ENCODE assay signal across 16 cellular contexts in genomic region chr20:10255846-10256245, GRCh38.
DNase-seq lines count a peak whose midpoint lies in the region; FAIRE-seq and TF ChIP-seq lines count a peak whose summit lies in the region.
"Had no signal": no experiment of that assay in that cellular context is flagged by ENCODE, and none has a peak within 500 bp of the region (broad histone marks: within the 10 kb centered on the region; RNA-seq: fewer than 3 reads in every experiment).

No MANE protein-coding gene starts in this region.

- FAIRE-seq in D721Med (lab: Jason Lieb, UNC), result no peak
- peak; percentile 5 for FAIRE-seq in islet of Langerhans (lab: Jason Lieb, UNC)
- FAIRE-seq: GM12878, H1, HepG2 had no signal

- H3K9ac ChIP-seq in MM.1S (ENCODE audit: low read length), result no peak overlapping the region
- H3K9ac ChIP-seq: BLaER1 had no signal

- no peak overlapping the region for H3K4me3 ChIP-seq in MM.1S (ENCODE audit: low read length)
- H3K4me3 ChIP-seq: BLaER1, GM12878 had no signal

- H3F3A ChIP-seq in MM.1S (ENCODE audit: insufficient read depth, low read length), result no peaks in the 10 kb centered on the region

- no peaks in the 10 kb centered on the region for H3K79me2 ChIP-seq in MM.1S (ENCODE audit: low read length)

- no peak overlapping the region for H3K27ac ChIP-seq in MM.1S (ENCODE audit: low read length)
- H3K27ac ChIP-seq: 22Rv1, BLaER1 had no signal

- no peak overlapping the region for H2AFZ ChIP-seq in MM.1S (ENCODE audit: low read length)

- H3K4me2 ChIP-seq in MM.1S (ENCODE audit: low read depth, low read length), result no peak overlapping the region
- H3K4me2 ChIP-seq: BLaER1 had no signal

- H3K9me2 ChIP-seq in MM.1S (replicated peaks; ENCODE audit: insufficient read depth, low read length), result no peaks in the 10 kb centered on the region

- H3K9me3 ChIP-seq in MM.1S (replicated peaks; ENCODE audit: insufficient read depth, low read length), result no peaks in the 10 kb centered on the region
- H3K9me3 ChIP-seq: BLaER1 had no signal

- H3K4me1 ChIP-seq in MM.1S (ENCODE audit: low read length), result no peaks in the 10 kb centered on the region

- H3K27me3 ChIP-seq in MM.1S (replicated peaks; ENCODE audit: insufficient read depth, low read length), result no peaks in the 10 kb centered on the region
- H3K27me3 ChIP-seq: BLaER1 had no signal

- DNase-seq in DMS 273 (lab: John Stamatoyannopoulos, UW; ENCODE audit: unreplicated experiment) (peak; percentile 8), DMS 273 treated with DMSO at 0.1 percent for 48 hours (lab: John Stamatoyannopoulos, UW) (no peak), D721Med (ENCODE audit: insufficient read length, low spot score) (peak; percentile 17), NCI-H82 treated with DMSO at 0.1 percent for 48 hours (lab: John Stamatoyannopoulos, UW; ENCODE audit: unreplicated experiment) (peak; percentile 7), MM.1S (no peak)
- DNase-seq in effector CD8-positive, alpha-beta T cell (lab: John Stamatoyannopoulos, UW), result no peak
- DNase-seq: CD4-positive, alpha-beta memory T cell; DMS153; DMS79; H9 had no signal

- H3K36me3 ChIP-seq in MM.1S (replicated peaks; ENCODE audit: insufficient read depth, low read length), result no peaks in the 10 kb centered on the region
- H3K36me3 ChIP-seq: BLaER1 had no signal

- TF ChIP-seq CTCF in D721Med (IDR thresholded peaks at IDR 0.05; ENCODE audit: insufficient read depth, missing control alignments) (no peak), MM.1S (IDR thresholded peaks at IDR 0.05; ENCODE audit: low read length) (no peak)

- H4K20me1 ChIP-seq in MM.1S (ENCODE audit: insufficient read depth, low read length), result no peaks in the 10 kb centered on the region
- H4K20me1 ChIP-seq: BLaER1 had no signal

Comparison
In these comparisons a context has a peak if more than half of its experiments do, and no peak if none do; other contexts are left out.
1. DNase-seq: peak in DMS 273 (single experiment), D721Med (single experiment) and NCI-H82 treated with DMSO at 0.1 percent for 48 hours (single experiment); none in DMS 273 treated with DMSO at 0.1 percent for 48 hours (single experiment), effector CD8-positive, alpha-beta T cell (single experiment) and MM.1S (single experiment).